Comparison of ENCODE assay signal across 27 cellular contexts in the genomic region with DNA sequence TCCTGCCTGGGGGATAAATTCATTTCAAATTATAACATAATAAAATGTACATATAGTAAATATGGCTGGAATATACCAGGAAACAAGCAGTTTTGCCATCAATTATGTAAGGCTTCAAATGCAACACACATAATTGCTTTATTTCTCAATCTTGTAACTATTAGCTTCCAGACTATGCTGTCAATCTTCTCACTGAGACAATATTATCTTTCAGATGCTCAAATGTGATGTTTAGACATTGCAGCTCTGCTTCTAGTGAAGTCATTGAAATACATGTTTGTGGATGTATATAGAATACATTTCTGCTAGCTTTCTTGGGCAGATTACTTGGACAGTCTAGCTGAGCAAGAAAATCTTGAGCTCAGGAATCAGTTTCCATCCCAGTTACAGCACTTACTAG.
DNase-seq lines count a peak whose midpoint lies in the region; TF ChIP-seq lines count a peak whose summit lies in the region.
"Had no signal": no experiment of that assay in that cellular context is flagged by ENCODE, and none has a peak within 500 bp of the region (broad histone marks: within the 10 kb centered on the region; RNA-seq: fewer than 3 reads in every experiment).

No MANE protein-coding gene starts in this region.

- H3F3A ChIP-seq in neural cell (ENCODE audit: insufficient read depth, low read length, poor library complexity, severe bottlenecking), result no peaks in the 10 kb centered on the region

- H4K20me1 ChIP-seq in neural cell (ENCODE audit: insufficient read depth), result no peaks in the 10 kb centered on the region
- H4K20me1 ChIP-seq: BLaER1; BLaER1 treated with 17β-estradiol and CSF1 and Interleukin-3, amounts not matched to agents 10 nM and 100 nM had no signal

- no peaks in the 10 kb centered on the region for H3K79me2 ChIP-seq in neural cell (replicated peaks; ENCODE audit: insufficient read depth, low read length)

- TF ChIP-seq RAD21 in neural cell (conservative IDR thresholded peaks at IDR 0.05), result no peak

- H3K9ac ChIP-seq in neural cell (ENCODE audit: low read length), result no peak overlapping the region
- H3K9ac ChIP-seq: BLaER1; BLaER1 treated with 17β-estradiol and CSF1 and Interleukin-3, amounts not matched to agents 10 nM and 100 nM had no signal

- peak; percentile 70 for TF ChIP-seq EP300 in neural cell (conservative IDR thresholded peaks at IDR 0.05; ENCODE audit: poor library complexity, severe bottlenecking)

- H2AFZ ChIP-seq in neural cell (ENCODE audit: low read depth, low read length), result no peak overlapping the region

- no peaks in the 10 kb centered on the region for H3K27me3 ChIP-seq in neural cell (ENCODE audit: insufficient read depth, low read depth, low read length)
- H3K27me3 ChIP-seq: BE2C; BLaER1; BLaER1 treated with 17β-estradiol and CSF1 and Interleukin-3, amounts not matched to agents 10 nM and 100 nM had no signal

- H3K4me3 ChIP-seq in neural cell (ENCODE audit: low read length), result no peak overlapping the region
- H3K4me3 ChIP-seq: A549; BLaER1; BLaER1 treated with 17β-estradiol and CSF1 and Interleukin-3, amounts not matched to agents 10 nM and 100 nM had no signal

- TF ChIP-seq CTCF in neural cell (IDR thresholded peaks at IDR 0.05; ENCODE audit: poor library complexity, severe bottlenecking), result no peak

- H3K27ac ChIP-seq in neural cell (ENCODE audit: low read length), result peak overlapping the region; percentile 7
- H3K27ac ChIP-seq: 22Rv1; A549; BLaER1; BLaER1 treated with 17β-estradiol and CSF1 and Interleukin-3, amounts not matched to agents 10 nM and 100 nM; C4-2B had no signal

- H3K4me2 ChIP-seq in neural cell (ENCODE audit: low read length), result no peak overlapping the region
- H3K4me2 ChIP-seq: A549; BLaER1; BLaER1 treated with 17β-estradiol and CSF1 and Interleukin-3, amounts not matched to agents 10 nM and 100 nM had no signal

- no peaks in the 10 kb centered on the region for H3K9me3 ChIP-seq in neural cell (ENCODE audit: low read length)
- H3K9me3 ChIP-seq: A549, BE2C had no signal

- no peaks in the 10 kb centered on the region for H3K9me2 ChIP-seq in neural cell (ENCODE audit: insufficient read depth, low read length)

- DNase-seq in AG08396 (ENCODE audit: low spot score), result no peak
- DNase-seq: 8988T; ACHN; AML-193; BE2C; C1 segment of cervical spinal cord; Caco-2; Calu3; CD4-positive, alpha-beta memory T cell; CD4-positive, alpha-beta T cell; CD4-positive, CD25-positive, alpha-beta regulatory T cell; CD8-positive, alpha-beta memory T cell; CD8-positive, alpha-beta T cell; COR-L47; DMS 273 treated with DMSO at 0.1 percent for 48 hours; DMS153; DMS53; DMS79; DMS79 treated with DMSO at 0.1 percent for 48 hours; DND-41; EL had no signal

- no peaks in the 10 kb centered on the region for H3K36me3 ChIP-seq in neural cell (ENCODE audit: insufficient read depth, low read length)
- H3K36me3 ChIP-seq: BE2C; BLaER1; BLaER1 treated with 17β-estradiol and CSF1 and Interleukin-3, amounts not matched to agents 10 nM and 100 nM had no signal

TF ChIP-seq in neural cell, 6 proteins besides CTCF, POLR2A, EP300 and RAD21:
- TF ChIP-seq POLR2AphosphoS5 (IDR thresholded peaks at IDR 0.05), result peak; percentile 56
- TF ChIP-seq, protein P1, sequence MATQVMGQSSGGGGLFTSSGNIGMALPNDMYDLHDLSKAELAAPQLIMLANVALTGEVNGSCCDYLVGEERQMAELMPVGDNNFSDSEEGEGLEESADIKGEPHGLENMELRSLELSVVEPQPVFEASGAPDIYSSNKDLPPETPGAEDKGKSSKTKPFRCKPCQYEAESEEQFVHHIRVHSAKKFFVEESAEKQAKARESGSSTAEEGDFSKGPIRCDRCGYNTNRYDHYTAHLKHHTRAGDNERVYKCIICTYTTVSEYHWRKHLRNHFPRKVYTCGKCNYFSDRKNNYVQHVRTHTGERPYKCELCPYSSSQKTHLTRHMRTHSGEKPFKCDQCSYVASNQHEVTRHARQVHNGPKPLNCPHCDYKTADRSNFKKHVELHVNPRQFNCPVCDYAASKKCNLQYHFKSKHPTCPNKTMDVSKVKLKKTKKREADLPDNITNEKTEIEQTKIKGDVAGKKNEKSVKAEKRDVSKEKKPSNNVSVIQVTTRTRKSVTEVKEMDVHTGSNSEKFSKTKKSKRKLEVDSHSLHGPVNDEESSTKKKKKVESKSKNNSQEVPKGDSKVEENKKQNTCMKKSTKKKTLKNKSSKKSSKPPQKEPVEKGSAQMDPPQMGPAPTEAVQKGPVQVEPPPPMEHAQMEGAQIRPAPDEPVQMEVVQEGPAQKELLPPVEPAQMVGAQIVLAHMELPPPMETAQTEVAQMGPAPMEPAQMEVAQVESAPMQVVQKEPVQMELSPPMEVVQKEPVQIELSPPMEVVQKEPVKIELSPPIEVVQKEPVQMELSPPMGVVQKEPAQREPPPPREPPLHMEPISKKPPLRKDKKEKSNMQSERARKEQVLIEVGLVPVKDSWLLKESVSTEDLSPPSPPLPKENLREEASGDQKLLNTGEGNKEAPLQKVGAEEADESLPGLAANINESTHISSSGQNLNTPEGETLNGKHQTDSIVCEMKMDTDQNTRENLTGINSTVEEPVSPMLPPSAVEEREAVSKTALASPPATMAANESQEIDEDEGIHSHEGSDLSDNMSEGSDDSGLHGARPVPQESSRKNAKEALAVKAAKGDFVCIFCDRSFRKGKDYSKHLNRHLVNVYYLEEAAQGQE (IDR thresholded peaks at IDR 0.05; ENCODE audit: borderline replicate concordance), result no peak
